In genomic region chrX:97046861-97047260, GRCh38 we compare ENCODE assay signal across 26 cellular contexts.
"Had no signal": no experiment of that assay in that cellular context is flagged by ENCODE, and none has a peak within 500 bp of the region (broad histone marks: within the 10 kb centered on the region; RNA-seq: fewer than 3 reads in every experiment).

No MANE protein-coding gene starts in this region.

- DNase-seq: islet precursor cell; left ventricle myocardium inferior; naive thymus-derived CD8-positive, alpha-beta T cell; nucleus accumbens; pancreas; posterior cingulate gyrus; retina; right cardiac atrium; stimulated activated CD4-positive, alpha-beta T cell treated with anti-CD3 and anti-CD28 coated beads, Interleukin-12 subunit alpha, Interleukin-12 subunit beta, amount 100 ng/mL, for 4 hours; stimulated activated CD4-positive, alpha-beta T cell treated with anti-CD3 and anti-CD28 coated beads, Interleukin-15, amount 100 ng/mL, for 24 hours; stimulated activated CD4-positive, alpha-beta T cell treated with anti-CD3 and anti-CD28 coated beads, Interleukin-2, amount 100 ng/mL, for 24 hours; stimulated activated CD4-positive, alpha-beta T cell treated with anti-CD3 and anti-CD28 coated beads, Interleukin-4, amount 100 ng/mL, for 1 hour; stimulated activated naive CD4-positive, alpha-beta T cell; tibial artery; trophoblast cell; upper lobe of right lung had no signal

- H3K27me3 Mint-ChIP-seq: naive thymus-derived CD8-positive, alpha-beta T cell; stimulated activated naive CD8-positive, alpha-beta T cell treated with anti-CD3 and anti-CD28 coated beads, Interleukin-15, Interleukin-2, amounts not matched to agents 100 ng/mL and 50 ng/mL, for 24 hours had no signal

- FAIRE-seq: urothelium cell line had no signal

- H3K4me1 ChIP-seq: left ventricle myocardium inferior, pancreas, prostate gland, suprapubic skin, tibial artery, upper lobe of right lung had no signal

- H3K4me3 ChIP-seq: hepatocyte, left ventricle myocardium inferior, lung, pancreas, prostate gland, skin epidermis, suprapubic skin, thoracic aorta, tibial artery, upper lobe of right lung had no signal

- H3K9me3 Mint-ChIP-seq: naive thymus-derived CD8-positive, alpha-beta T cell; nephron; neural crest cell; stimulated activated naive CD8-positive, alpha-beta T cell treated with anti-CD3 and anti-CD28 coated beads, Interleukin-15, Interleukin-2, amounts not matched to agents 100 ng/mL and 50 ng/mL, for 24 hours had no signal

- H3K4me2 ChIP-seq: hepatocyte had no signal

- H3K4me1 Mint-ChIP-seq: naive thymus-derived CD8-positive, alpha-beta T cell; neural crest cell had no signal

- H3K36me3 Mint-ChIP-seq: naive thymus-derived CD8-positive, alpha-beta T cell had no signal

- H2AFZ ChIP-seq: hepatocyte had no signal

- H3K4me3 Mint-ChIP-seq: naive thymus-derived CD8-positive, alpha-beta T cell; nephron; neural crest cell; stimulated activated naive CD8-positive, alpha-beta T cell treated with anti-CD3 and anti-CD28 coated beads, Interleukin-15, Interleukin-2, amounts not matched to agents 100 ng/mL and 50 ng/mL, for 24 hours had no signal

- H3K9me3 ChIP-seq: left ventricle myocardium inferior, pancreas, prostate gland, suprapubic skin, thoracic aorta, tibial artery, upper lobe of right lung had no signal

- H3K36me3 ChIP-seq: left ventricle myocardium inferior, pancreas, prostate gland, suprapubic skin, thoracic aorta, tibial artery, upper lobe of right lung had no signal

- H3K27ac Mint-ChIP-seq: naive thymus-derived CD8-positive, alpha-beta T cell; nephron; stimulated activated naive CD8-positive, alpha-beta T cell treated with anti-CD3 and anti-CD28 coated beads, Interleukin-15, Interleukin-2, amounts not matched to agents 100 ng/mL and 50 ng/mL, for 24 hours had no signal

- H3K27ac ChIP-seq: hepatocyte, left ventricle myocardium inferior, pancreas, prostate gland, skin epidermis, suprapubic skin, thoracic aorta, tibial artery, upper lobe of right lung had no signal

- H3K79me2 ChIP-seq: hepatocyte had no signal

- H3K27me3 ChIP-seq: hepatocyte, pancreas, suprapubic skin, tibial artery, upper lobe of right lung had no signal
